Comparison of ENCODE assay signal across 24 cellular contexts in genomic region chr2:63817382-63817781, GRCh38. TPM values are rescaled to one million over a fixed set of nuclear protein-coding genes. Genes with fewer than 3 reads are reported as not detected.
DNase-seq lines count a peak whose midpoint lies in the region; ATAC-seq and TF ChIP-seq lines count a peak whose summit lies in the region.
"Had no signal": no experiment of that assay in that cellular context is flagged by ENCODE, and none has a peak within 500 bp of the region (broad histone marks: within the 10 kb centered on the region; RNA-seq: fewer than 3 reads in every experiment).

No MANE protein-coding gene starts in this region.

- H3K36me3 ChIP-seq in Karpas-422 (ENCODE audit: insufficient read depth, low read length) (no peaks in the 10 kb centered on the region), SU-DHL-6 (ENCODE audit: low read length) (no peaks in the 10 kb centered on the region), smooth muscle cell (ENCODE audit: low read depth) (no peaks in the 10 kb centered on the region)
- H3K36me3 ChIP-seq: BLaER1 treated with 17β-estradiol and CSF1 and Interleukin-3, amounts not matched to agents 10 nM and 100 nM had no signal

- TF ChIP-seq CTCF in SU-DHL-6 (IDR thresholded peaks at IDR 0.05; ENCODE audit: insufficient read depth, low read length, poor library complexity, severe bottlenecking) (no peak), smooth muscle cell (IDR thresholded peaks at IDR 0.05; ENCODE audit: borderline replicate concordance, insufficient read depth, poor library complexity, severe bottlenecking) (no peak)

- H3K4me2 ChIP-seq in Karpas-422 (ENCODE audit: low read depth, low read length, poor library complexity, severe bottlenecking) = peak overlapping the region; percentile 48
- no peak overlapping the region for H3K4me2 ChIP-seq in SU-DHL-6 (ENCODE audit: low read depth, low read length, poor library complexity, severe bottlenecking)
- no peak overlapping the region for H3K4me2 ChIP-seq in smooth muscle cell
- H3K4me2 ChIP-seq: A549; BLaER1 treated with 17β-estradiol and CSF1 and Interleukin-3, amounts not matched to agents 10 nM and 100 nM; KMS-11 had no signal

- H3K4me1 ChIP-seq in Karpas-422 (ENCODE audit: low read length) = peaks cover 25% of the 10 kb centered on the region
- H3K4me1 ChIP-seq in smooth muscle cell (ENCODE audit: low read depth) = peaks cover 21% of the 10 kb centered on the region
- H3K4me1 ChIP-seq: A549; BLaER1 treated with 17β-estradiol and CSF1 and Interleukin-3, amounts not matched to agents 10 nM and 100 nM had no signal

- no peak overlapping the region for H3K27ac Mint-ChIP-seq in activated T-cell treated with anti-CD3 and anti-CD28 coated beads, Interleukin-2, amount 50 U/mL, for 72 hours
- H3K27ac Mint-ChIP-seq: CD4-positive, alpha-beta T cell had no signal

- no peaks in the 10 kb centered on the region for H3K4me1 Mint-ChIP-seq in activated T-cell treated with anti-CD3 and anti-CD28 coated beads, Interleukin-2, amount 50 U/mL, for 72 hours (ENCODE audit: low read depth)

- H3K9ac ChIP-seq in Karpas-422 (ENCODE audit: low read length) (no peak overlapping the region), SU-DHL-6 (ENCODE audit: low read length) (no peak overlapping the region), smooth muscle cell (ENCODE audit: low read depth) (no peak overlapping the region)
- H3K9ac ChIP-seq: BLaER1 treated with 17β-estradiol and CSF1 and Interleukin-3, amounts not matched to agents 10 nM and 100 nM; KMS-11 had no signal

- WGBS in smooth muscle cell (ENCODE audit: low lambda C conversion rate) = 51% methylated on average over 2 of the region's 2 CpGs

- no peaks in the 10 kb centered on the region for H3K36me3 Mint-ChIP-seq in activated T-cell treated with anti-CD3 and anti-CD28 coated beads, Interleukin-2, amount 50 U/mL, for 72 hours (ENCODE audit: insufficient read depth in 2 of 2)

- H3K27me3 ChIP-seq in Karpas-422 (ENCODE audit: low read length) (no peaks in the 10 kb centered on the region), SU-DHL-6 (ENCODE audit: low read length) (no peaks in the 10 kb centered on the region), smooth muscle cell (ENCODE audit: low read depth) (no peaks in the 10 kb centered on the region)
- H3K27me3 ChIP-seq: BLaER1 treated with 17β-estradiol and CSF1 and Interleukin-3, amounts not matched to agents 10 nM and 100 nM had no signal

- H2AFZ ChIP-seq in Karpas-422 (ENCODE audit: low read length) (no peak overlapping the region), SU-DHL-6 (ENCODE audit: low read depth, low read length, severe bottlenecking) (no peak overlapping the region), smooth muscle cell (ENCODE audit: low read depth) (no peak overlapping the region)

- ATAC-seq in activated T-cell treated with anti-CD3 and anti-CD28 coated beads, Interleukin-2, amount 50 U/mL, for 72 hours (replicated peaks in 1 of 2) = no peak
- no peak for ATAC-seq in GM18870 (IDR thresholded peaks at IDR 0.05; ENCODE audit: unreplicated experiment)
- ATAC-seq: A549 had no signal

- H3K9me2 ChIP-seq in Karpas-422 (replicated peaks; ENCODE audit: insufficient read depth, low read length) (no peaks in the 10 kb centered on the region), SU-DHL-6 (replicated peaks; ENCODE audit: insufficient read depth, low read length) (no peaks in the 10 kb centered on the region)

- H3K27ac ChIP-seq in Karpas-422 (ENCODE audit: low read length) = no peak overlapping the region
- peak overlapping the region; percentile 11; the same call in 1 of the 2 replicates for H3K27ac ChIP-seq in SU-DHL-6 (ENCODE audit: low read depth, low read length)
- peak overlapping the region; percentile 43 for H3K27ac ChIP-seq in smooth muscle cell (ENCODE audit: low read depth)
- H3K27ac ChIP-seq: A549; BLaER1 treated with 17β-estradiol and CSF1 and Interleukin-3, amounts not matched to agents 10 nM and 100 nM; KMS-11 had no signal

- H3K79me2 ChIP-seq in Karpas-422 (ENCODE audit: low read length) (no peaks in the 10 kb centered on the region), SU-DHL-6 (ENCODE audit: insufficient read depth, low read length) (no peaks in the 10 kb centered on the region), smooth muscle cell (ENCODE audit: low read depth) (no peaks in the 10 kb centered on the region)

- H3K4me3 ChIP-seq in Karpas-422 (ENCODE audit: low read length) = no peak overlapping the region
- H3K4me3 ChIP-seq in SU-DHL-6 (ENCODE audit: insufficient read depth, low read length, poor library complexity, severe bottlenecking) = no peak overlapping the region
- H3K4me3 ChIP-seq in smooth muscle cell = no peak overlapping the region
- H3K4me3 ChIP-seq: A549; BLaER1 treated with 17β-estradiol and CSF1 and Interleukin-3, amounts not matched to agents 10 nM and 100 nM had no signal

- no peaks in the 10 kb centered on the region for H3K27me3 Mint-ChIP-seq in activated T-cell treated with anti-CD3 and anti-CD28 coated beads, Interleukin-2, amount 50 U/mL, for 72 hours (ENCODE audit: low read depth)
- H3K27me3 Mint-ChIP-seq: CD4-positive, alpha-beta T cell had no signal

- no peak overlapping the region for H3K4me3 Mint-ChIP-seq in activated T-cell treated with anti-CD3 and anti-CD28 coated beads, Interleukin-2, amount 50 U/mL, for 72 hours
- H3K4me3 Mint-ChIP-seq: CD4-positive, alpha-beta T cell had no signal

- H3K9me3 Mint-ChIP-seq in activated T-cell treated with anti-CD3 and anti-CD28 coated beads, Interleukin-2, amount 50 U/mL, for 72 hours = no peaks in the 10 kb centered on the region
- H3K9me3 Mint-ChIP-seq: CD4-positive, alpha-beta T cell had no signal

- peak; percentile 66 for DNase-seq in Karpas-422
- DNase-seq in NCI-H69 (lab: John Stamatoyannopoulos, UW) = peak; percentile 19
- no peak for DNase-seq in smooth muscle cell (lab: John Stamatoyannopoulos, UW; ENCODE audit: unreplicated experiment)
- DNase-seq in activated T-cell treated with anti-CD3 and anti-CD28 coated beads, Interleukin-2, amount 50 U/mL, for 72 hours = no peak
- no peak for DNase-seq in COLO829 (ENCODE audit: low spot score)
- DNase-seq: AML-193; CD4-positive, alpha-beta T cell; COR-L47; HCEC 1CT; IMR-90; NCI-H1092; NCI-H1436; NCI-H2081 treated with DMSO at 0.1 percent for 48 hours; NCI-H2171; NCI-H226; NCI-H774; NK-92 treated with Interleukin-12 subunit alpha and Interleukin-12 subunit beta, amount 100 ng/mL, for 24 hours; RPMI8226; SW 1271 had no signal

- H4K20me1 ChIP-seq in Karpas-422 (ENCODE audit: insufficient read depth, low read depth, low read length) (no peaks in the 10 kb centered on the region), SU-DHL-6 (ENCODE audit: low read depth, low read length) (no peaks in the 10 kb centered on the region), smooth muscle cell (ENCODE audit: low read depth) (no peaks in the 10 kb centered on the region)
- H4K20me1 ChIP-seq: BLaER1 treated with 17β-estradiol and CSF1 and Interleukin-3, amounts not matched to agents 10 nM and 100 nM had no signal

- H3F3A ChIP-seq in SU-DHL-6 (ENCODE audit: insufficient read depth) = no peaks in the 10 kb centered on the region
- peaks cover 16% of the 10 kb centered on the region for H3F3A ChIP-seq in smooth muscle cell (ENCODE audit: low read depth)

- H3K9me3 ChIP-seq in Karpas-422 (ENCODE audit: low read length) (no peaks in the 10 kb centered on the region), SU-DHL-6 (ENCODE audit: insufficient read depth, low read length) (no peaks in the 10 kb centered on the region), smooth muscle cell (replicated peaks; ENCODE audit: low read depth) (no peaks in the 10 kb centered on the region)
- H3K9me3 ChIP-seq: A549; BLaER1 treated with 17β-estradiol and CSF1 and Interleukin-3, amounts not matched to agents 10 nM and 100 nM had no signal

RNA-seq across cellular contexts. Expression of gene UGP2, which starts 24.3 kb away (rescaled TPM):
- total RNA-seq in Karpas-422 (2014; rRNA removed; shearing (Covaris generic); ENCODE audit: low replicate concordance) = 77.6 and 101 TPM in 2 replicates
- 211 and 238 TPM in 2 replicates for total RNA-seq in smooth muscle cell
- polyA plus RNA-seq in smooth muscle cell = 156 and 171 TPM in 2 replicates
- 10 to 100 TPM; 89.7 to 93.2 TPM for total RNA-seq in activated T-cell treated with anti-CD3 and anti-CD28 coated beads, Interleukin-2, amount 50 U/mL, for 72 hours

Comparison
In these comparisons a context has a peak if more than half of its experiments do, and no peak if none do; other contexts are left out.
1. DNase-seq: peak in Karpas-422 (single experiment) and NCI-H69 (single experiment); none in smooth muscle cell (single experiment), activated T-cell treated with anti-CD3 and anti-CD28 coated beads, Interleukin-2, amount 50 U/mL, for 72 hours (0 of 2) and COLO829 (single experiment).